8 cellular contexts compared by ENCODE assay signal in the genomic region with DNA sequence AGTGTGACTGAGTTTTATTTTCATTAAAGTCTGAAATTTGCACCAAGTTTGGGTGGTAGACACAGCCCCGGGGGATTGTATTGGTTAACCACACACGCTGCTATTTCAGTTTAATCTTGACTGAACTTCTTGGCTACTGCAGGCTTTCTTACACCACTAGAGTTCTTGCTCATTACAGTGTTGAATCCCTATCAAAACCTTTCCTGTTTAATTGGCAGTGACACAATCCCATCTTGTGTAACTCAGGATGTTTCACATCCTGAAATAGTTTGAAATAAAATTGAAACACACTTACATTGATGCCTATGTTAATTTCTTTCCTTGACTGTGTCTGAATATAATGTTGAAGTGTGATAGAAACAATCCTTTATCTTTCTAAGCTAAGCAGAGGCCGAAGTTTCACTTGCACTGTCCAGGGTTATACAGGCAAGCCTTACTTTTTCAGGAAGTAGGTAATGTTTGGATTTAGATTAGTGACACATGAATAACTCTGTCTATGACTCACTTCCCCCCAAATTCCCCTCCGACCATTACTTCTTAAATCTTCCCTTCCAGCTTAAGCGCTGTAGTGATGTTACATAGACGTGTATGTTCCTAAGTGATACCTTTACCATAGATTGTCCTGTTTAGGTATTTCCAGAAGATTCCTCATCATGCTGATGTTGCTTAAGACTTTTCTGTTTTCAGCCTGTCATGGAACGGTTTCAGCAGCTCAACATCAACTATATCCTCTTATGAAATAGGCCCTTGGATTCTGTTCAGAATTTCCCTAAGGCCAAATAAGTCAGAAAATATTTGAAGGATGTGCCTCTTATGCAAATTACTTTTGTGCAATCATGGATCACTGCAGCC. TPM values are rescaled to one million over a fixed set of nuclear protein-coding genes. Genes with fewer than 3 reads are reported as not detected.
DNase-seq lines count a peak whose midpoint lies in the region; ATAC-seq lines count a peak whose summit lies in the region.

No MANE protein-coding gene starts in this region.

- no peak for DNase-seq in activated T-cell treated with anti-CD3 and anti-CD28 coated beads, Interleukin-2, amount 50 U/mL, for 24 hours
- DNase-seq in activated T-cell treated with anti-CD3 and anti-CD28 coated beads for 4 hours (no peak), RPMI7951 (ENCODE audit: low read depth) (peak; percentile 94), dermis microvascular lymphatic vessel endothelial cell (ENCODE audit: low read depth in 2 of 2) (peak; percentile 81 to 92), midbrain (lab: John Stamatoyannopoulos, UW) (no peak), LoVo (ENCODE audit: low spot score) (no peak)
- DNase-seq in natural killer cell treated with Interleukin-12 subunit alpha and Interleukin-12 subunit beta and Interleukin-15 and Interleukin-18, amount 100 ng/mL, for 72 hours (ENCODE audit: low spot score), result no peak

- peak overlapping the region; percentile 94 for H3K27ac Mint-ChIP-seq in activated T-cell treated with anti-CD3 and anti-CD28 coated beads, Interleukin-2, amount 50 U/mL, for 24 hours
- peak overlapping the region; percentile 92 for H3K27ac Mint-ChIP-seq in natural killer cell treated with Interleukin-12 subunit alpha and Interleukin-12 subunit beta and Interleukin-15 and Interleukin-18, amount 100 ng/mL, for 72 hours

- peak overlapping the region; percentile 36 for H3K4me3 Mint-ChIP-seq in activated T-cell treated with anti-CD3 and anti-CD28 coated beads, Interleukin-2, amount 50 U/mL, for 24 hours
- peak overlapping the region; percentile 75 for H3K4me3 Mint-ChIP-seq in natural killer cell treated with Interleukin-12 subunit alpha and Interleukin-12 subunit beta and Interleukin-15 and Interleukin-18, amount 100 ng/mL, for 72 hours

- peak; percentile 47 for ATAC-seq in HG03025 (IDR thresholded peaks at IDR 0.05; ENCODE audit: low FRiP score, unreplicated experiment)
- peak; percentile 72 to 80 for ATAC-seq in natural killer cell treated with Interleukin-12 subunit alpha and Interleukin-12 subunit beta and Interleukin-15 and Interleukin-18, amount 100 ng/mL, for 72 hours

- H3K27me3 Mint-ChIP-seq in activated T-cell treated with anti-CD3 and anti-CD28 coated beads, Interleukin-2, amount 50 U/mL, for 24 hours, result no peaks in the 10 kb centered on the region
- H3K27me3 Mint-ChIP-seq in natural killer cell treated with Interleukin-12 subunit alpha and Interleukin-12 subunit beta and Interleukin-15 and Interleukin-18, amount 100 ng/mL, for 72 hours, result no peaks in the 10 kb centered on the region

- H3K36me3 Mint-ChIP-seq in activated T-cell treated with anti-CD3 and anti-CD28 coated beads, Interleukin-2, amount 50 U/mL, for 24 hours (ENCODE audit: low read depth), result peaks cover 71% of the 10 kb centered on the region
- H3K36me3 Mint-ChIP-seq in natural killer cell treated with Interleukin-12 subunit alpha and Interleukin-12 subunit beta and Interleukin-15 and Interleukin-18, amount 100 ng/mL, for 72 hours, result no peaks in the 10 kb centered on the region

- no peaks in the 10 kb centered on the region for H3K9me3 Mint-ChIP-seq in activated T-cell treated with anti-CD3 and anti-CD28 coated beads, Interleukin-2, amount 50 U/mL, for 24 hours
- no peaks in the 10 kb centered on the region for H3K9me3 Mint-ChIP-seq in natural killer cell treated with Interleukin-12 subunit alpha and Interleukin-12 subunit beta and Interleukin-15 and Interleukin-18, amount 100 ng/mL, for 72 hours

- H3K4me1 Mint-ChIP-seq in activated T-cell treated with anti-CD3 and anti-CD28 coated beads, Interleukin-2, amount 50 U/mL, for 24 hours (ENCODE audit: low read depth), result peaks cover 61% of the 10 kb centered on the region
- H3K4me1 Mint-ChIP-seq in natural killer cell treated with Interleukin-12 subunit alpha and Interleukin-12 subunit beta and Interleukin-15 and Interleukin-18, amount 100 ng/mL, for 72 hours (ENCODE audit: low read depth in 2 of 2), result peaks cover 57 to 58% of the 10 kb centered on the region in 2 donors

RNA-seq across cellular contexts. Expression of a gene that starts 16.8 kb away (rescaled TPM):
- 103 and 110 TPM in 2 replicates for total RNA-seq in RPMI7951 (2014; rRNA removed; shearing (Covaris generic))
- total RNA-seq in dermis microvascular lymphatic vessel endothelial cell, result 28.0 and 42.7 TPM in 2 replicates
- total RNA-seq in natural killer cell treated with Interleukin-12 subunit alpha and Interleukin-12 subunit beta and Interleukin-15 and Interleukin-18, amount 100 ng/mL, for 72 hours, result 10 to 100 TPM; 45.0 to 79.9 TPM

Comparison
In these comparisons a context has a peak if more than half of its experiments do, and no peak if none do; other contexts are left out.
1. DNase-seq: peak in RPMI7951 (single experiment) and dermis microvascular lymphatic vessel endothelial cell (2 of 2); none in activated T-cell treated with anti-CD3 and anti-CD28 coated beads, Interleukin-2, amount 50 U/mL, for 24 hours (single experiment), activated T-cell treated with anti-CD3 and anti-CD28 coated beads for 4 hours (single experiment), natural killer cell treated with Interleukin-12 subunit alpha and Interleukin-12 subunit beta and Interleukin-15 and Interleukin-18, amount 100 ng/mL, for 72 hours (single experiment), midbrain (single experiment) and LoVo (single experiment).